1 cellular context compared by ENCODE assay signal in genomic region chr6:27126815-27127537, GRCh38.
TF ChIP-seq lines count a peak whose summit lies in the region.

No MANE protein-coding gene starts in this region.

TF ChIP-seq in HCT116, 20 proteins besides CTCF, POLR2A, EP300 and RAD21 (continued from another document):
- TF ChIP-seq REST (IDR thresholded peaks at IDR 0.05; ENCODE audit: low read depth) (no peak), EGR1 (IDR thresholded peaks at IDR 0.05; ENCODE audit: low read depth) (no peak), ZFX (IDR thresholded peaks at IDR 0.05) (no peak), JUND (IDR thresholded peaks at IDR 0.05) (no peak), MAX (IDR thresholded peaks at IDR 0.05) (no peak; the same call in 1 of the 2 replicates), SP1 (IDR thresholded peaks at IDR 0.05; ENCODE audit: low read depth) (no peak; the same call in 1 of the 2 replicates)
